ENCODE assay signal across 17 cellular contexts in the genomic region with DNA sequence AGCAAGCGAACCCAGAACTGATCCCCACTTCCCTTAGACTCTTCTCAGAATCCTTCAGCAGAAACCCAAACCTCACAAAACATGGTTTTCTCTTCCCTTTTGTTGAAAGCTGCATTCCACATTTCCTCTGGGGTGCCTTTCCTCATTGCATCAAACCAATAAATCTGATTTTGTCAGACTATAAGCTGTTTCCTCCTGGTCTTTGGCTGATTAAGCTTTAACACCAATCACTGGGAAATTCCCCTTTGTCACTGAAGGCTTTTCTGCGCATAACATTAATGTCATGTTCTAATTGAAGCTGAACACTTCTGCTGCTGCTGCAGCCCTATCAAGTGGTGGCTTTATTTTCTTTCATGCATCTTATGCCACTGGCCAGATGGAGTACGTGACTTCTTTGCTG.
A peak's percentile ranks its signal among the peaks of the same experiment; 100 is the strongest.
DNase-seq lines count a peak whose midpoint lies in the region; ATAC-seq, FAIRE-seq and TF ChIP-seq lines count a peak whose summit lies in the region.
"Had no signal": no experiment of that assay in that cellular context is flagged by ENCODE, and none has a peak within 500 bp of the region (broad histone marks: within the 10 kb centered on the region; RNA-seq: fewer than 3 reads in every experiment).

No MANE protein-coding gene starts in this region.

- FAIRE-seq in H1 (lab: Jason Lieb, UNC): no peak
- FAIRE-seq: K562 had no signal

- H3K4me3 Mint-ChIP-seq in stimulated activated naive B cell treated with anti-CD40 and anti-IgM and Interleukin-4, amounts not matched to agents 10 μg/mL and 1 μg/mL and 100 μg/mL, for 72 hours: no peak overlapping the region
- H3K4me3 Mint-ChIP-seq: B cell; CD4-positive, alpha-beta memory T cell had no signal

- no peak overlapping the region for H4K8ac ChIP-seq in H1 (ENCODE audit: extremely low read depth, insufficient read depth, low read length)

- POLR2A ChIA-PET in H1 (lab: Charles Lee; ENCODE audit: partially characterized antibody): no interaction called here
- POLR2A ChIA-PET in HEK293T (lab: Yijun Ruan, JAX): no interaction called here

- H3K14ac ChIP-seq in H1 (ENCODE audit: insufficient read length): no peak overlapping the region

- no peak overlapping the region for H4K91ac ChIP-seq in H1 (replicated peaks; ENCODE audit: insufficient read length, low read length)

- H3K4me1 Mint-ChIP-seq in stimulated activated naive B cell treated with anti-CD40 and anti-IgM and Interleukin-4, amounts not matched to agents 10 μg/mL and 1 μg/mL and 100 μg/mL, for 72 hours: no peaks in the 10 kb centered on the region

- H3K27me3 Mint-ChIP-seq in stimulated activated naive B cell treated with anti-CD40 and anti-IgM and Interleukin-4, amounts not matched to agents 10 μg/mL and 1 μg/mL and 100 μg/mL, for 72 hours: peaks cover 0 to 4% of the 10 kb centered on the region in 2 donors

- H3K9me3 ChIP-seq in H1 (ENCODE audit: insufficient read depth in 2 of 2, low read depth in 1 of 2, low read length in 1 of 2) (no peaks in the 10 kb centered on the region), thyroid gland (no peaks in the 10 kb centered on the region)
- H3K9me3 ChIP-seq: SJSA1 had no signal

- no peak overlapping the region for H3K56ac ChIP-seq in H1 (replicated peaks; ENCODE audit: insufficient read length, low read depth, low read length)

- H2BK20ac ChIP-seq in H1 (ENCODE audit: low read length): no peak overlapping the region

- no peaks in the 10 kb centered on the region for H4K20me1 ChIP-seq in H1 (replicated peaks in 1 of 2; ENCODE audit: control insufficient read depth in 1 of 2, insufficient read depth in 2 of 2, low read length in 2 of 2)

- H3K23ac ChIP-seq in H1 (ENCODE audit: insufficient read length): no peak overlapping the region

- no peak overlapping the region for H2BK15ac ChIP-seq in H1 (ENCODE audit: low read length)

- ATAC-seq in GM18868 (IDR thresholded peaks at IDR 0.05; ENCODE audit: unreplicated experiment): peak; percentile 47
- peak; percentile 34 to 46 for ATAC-seq in stimulated activated naive B cell treated with anti-CD40 and anti-IgM and Interleukin-4, amounts not matched to agents 10 μg/mL and 1 μg/mL and 100 μg/mL, for 72 hours (replicated peaks)
- no peak for ATAC-seq in HG03521 (IDR thresholded peaks at IDR 0.05; ENCODE audit: unreplicated experiment)
- ATAC-seq: K562 had no signal

- H2BK5ac ChIP-seq in H1 (ENCODE audit: low read depth, low read length): no peak overlapping the region

- no peaks in the 10 kb centered on the region for H3K36me3 Mint-ChIP-seq in stimulated activated naive B cell treated with anti-CD40 and anti-IgM and Interleukin-4, amounts not matched to agents 10 μg/mL and 1 μg/mL and 100 μg/mL, for 72 hours
- H3K36me3 Mint-ChIP-seq: CD4-positive, alpha-beta memory T cell had no signal

- TF ChIP-seq EP300 in H1 (IDR thresholded peaks at IDR 0.05; ENCODE audit: borderline replicate concordance in 1 of 2, low read depth in 2 of 2, low read length in 2 of 2): no peak

- H3K4me3 ChIP-seq in H1 (ENCODE audit: extremely low read depth in 1 of 4, insufficient read depth in 2 of 4, low read depth in 3 of 4, low read length in 4 of 4): no peak overlapping the region
- H3K4me3 ChIP-seq in thyroid gland (replicated peaks in 1 of 3): no peak overlapping the region
- H3K4me3 ChIP-seq: K562, SJSA1 had no signal

- no peak overlapping the region for H3K4me2 ChIP-seq in H1 (ENCODE audit: insufficient read depth in 1 of 2, low read depth in 2 of 2, low read length in 2 of 2)

- H3K23me2 ChIP-seq in H1 (ENCODE audit: low read depth, low read length): no peaks in the 10 kb centered on the region

- H3K27me3 ChIP-seq in H1 (replicated peaks in 1 of 4; ENCODE audit: control insufficient read depth in 3 of 4, extremely low read depth in 1 of 4, insufficient read depth in 3 of 4, low read length in 3 of 4): no peaks in the 10 kb centered on the region
- no peaks in the 10 kb centered on the region for H3K27me3 ChIP-seq in thyroid gland
- H3K27me3 ChIP-seq: SJSA1 had no signal

- no peak overlapping the region for H4K5ac ChIP-seq in H1 (ENCODE audit: insufficient read length, low read depth, low read length)

- TF ChIP-seq CTCF in H1 (IDR thresholded peaks at IDR 0.05; ENCODE audit: control extremely low read depth in 1 of 3, insufficient read depth in 1 of 3, low read depth in 1 of 3, low read length in 3 of 3) (no peak), thyroid gland (IDR thresholded peaks at IDR 0.05) (no peak)

- H3K4me1 ChIP-seq in H1 (replicated peaks in 1 of 4; ENCODE audit: control insufficient read depth in 3 of 4, insufficient read depth in 4 of 4, low read length in 3 of 4) (no peaks in the 10 kb centered on the region), thyroid gland (no peaks in the 10 kb centered on the region)
- H3K4me1 ChIP-seq: SJSA1 had no signal

- intact Hi-C loops in thyroid gland (cut with DNase I): no loop called here

- no peaks in the 10 kb centered on the region for H3K79me1 ChIP-seq in H1 (ENCODE audit: low read depth, low read length)

- no peak overlapping the region for H3K27ac ChIP-seq in H1 (ENCODE audit: low read depth, low read length)
- no peak overlapping the region for H3K27ac ChIP-seq in thyroid gland
- H3K27ac ChIP-seq: SJSA1 had no signal

- H3K9ac ChIP-seq in H1 (replicated peaks in 1 of 4; ENCODE audit: extremely low read depth in 1 of 4, low read depth in 3 of 4, low read length in 3 of 4): no peak overlapping the region

- H3K9me3 Mint-ChIP-seq in stimulated activated naive B cell treated with anti-CD40 and anti-IgM and Interleukin-4, amounts not matched to agents 10 μg/mL and 1 μg/mL and 100 μg/mL, for 72 hours: no peaks in the 10 kb centered on the region

- peak; percentile 52 for DNase-seq in NOMO-1 treated with DMSO at 0.1 percent for 48 hours (lab: John Stamatoyannopoulos, UW; ENCODE audit: unreplicated experiment)
- no peak for DNase-seq in H1 (ENCODE audit: low read depth in 1 of 2, low spot score in 2 of 2)
- no peak for DNase-seq in stimulated activated naive B cell treated with anti-CD40 and anti-IgM and Interleukin-4, amounts not matched to agents 10 μg/mL and 1 μg/mL and 100 μg/mL, for 72 hours
- DNase-seq in HEK293T (ENCODE audit: extremely low spot score): no peak
- DNase-seq in thyroid gland: no peak
- DNase-seq: Calu3; CD4-positive, alpha-beta memory T cell; DMS79; NCI-H1436; NCI-H2029; NCI-H2171 treated with DMSO at 0.1 percent for 48 hours; NCI-H510A had no signal

- H2AK5ac ChIP-seq in H1 (ENCODE audit: low read depth, low read length): no peak overlapping the region

- no peak overlapping the region for H3K18ac ChIP-seq in H1 (ENCODE audit: extremely low read depth, low read length)

- TF ChIP-seq POLR2A in H1 (IDR thresholded peaks at IDR 0.05; ENCODE audit: control extremely low read depth in 1 of 2, low read depth in 2 of 2, low read length in 2 of 2): no peak
- TF ChIP-seq POLR2A in thyroid gland (IDR thresholded peaks at IDR 0.05): no peak

- no peaks in the 10 kb centered on the region for H3K79me2 ChIP-seq in H1 (ENCODE audit: control insufficient read depth in 1 of 2, insufficient read depth in 2 of 2, low read length in 2 of 2)

- no peak for TF ChIP-seq RAD21 in H1 (IDR thresholded peaks at IDR 0.05 in 1 of 2, conservative IDR thresholded peaks at IDR 0.05 in 1 of 2; ENCODE audit: low read depth in 2 of 2, low read length in 2 of 2)

- peak overlapping the region; percentile 63 for H2AFZ ChIP-seq in H1 (ENCODE audit: low read length)

- H2BK120ac ChIP-seq in H1 (replicated peaks; ENCODE audit: low read depth, low read length): no peak overlapping the region

- no peak overlapping the region for H3K27ac Mint-ChIP-seq in stimulated activated naive B cell treated with anti-CD40 and anti-IgM and Interleukin-4, amounts not matched to agents 10 μg/mL and 1 μg/mL and 100 μg/mL, for 72 hours
- H3K27ac Mint-ChIP-seq: B cell; CD4-positive, alpha-beta memory T cell had no signal

- H3K36me3 ChIP-seq in H1 (ENCODE audit: control insufficient read depth in 2 of 4, insufficient read depth in 4 of 4, low read length in 3 of 4) (no peaks in the 10 kb centered on the region), thyroid gland (no peaks in the 10 kb centered on the region)
- H3K36me3 ChIP-seq: SJSA1 had no signal

- CTCF ChIA-PET in H1 (lab: Charles Lee; ENCODE audit: partially characterized antibody): interaction anchor here (1.3 kb wide), 1 partner anchor 39 kb away, joined by 4 read pairs; no protein-coding TSS in a partner anchor
- CTCF ChIA-PET in HEK293T (lab: Yijun Ruan, JAX): interaction anchor here (1.0 kb wide), 1 partner anchor 25 kb away, joined by 3 read pairs; no protein-coding TSS in a partner anchor

- no peak overlapping the region for H3K4ac ChIP-seq in H1 (replicated peaks; ENCODE audit: insufficient read length, low read depth, low read length)

- no peak overlapping the region for H2BK12ac ChIP-seq in H1 (ENCODE audit: low read depth, low read length)

- 93% methylated on average over 3 of the region's 3 CpGs; no CpG with 5 or more reads in 1 of the 2 experiments for WGBS in H1 (ENCODE audit: extremely low coverage in 1 of 2, insufficient coverage in 1 of 2, insufficient read length in 1 of 2, insufficient replicate concordance in 2 of 2, low coverage in 1 of 2, low lambda C conversion rate in 2 of 2, missing lambda C conversion rate in 1 of 2), 2 experiments
- 70 to 88% methylated on average over 3 of the region's 3 CpGs for WGBS in thyroid gland, 2 donors

TF ChIP-seq in H1, 55 proteins besides CTCF, POLR2A, EP300 and RAD21 (continues in another document):
- TF ChIP-seq HDAC2 (IDR thresholded peaks at IDR 0.05; ENCODE audit: borderline replicate concordance in 1 of 2, low read depth in 2 of 2, low read length in 2 of 2) (no peak), CREB1 (IDR thresholded peaks at IDR 0.05) (no peak), TAF7 (optimal IDR thresholded peaks at IDR 0.05; ENCODE audit: borderline replicate concordance, low read depth, low read length) (no peak), BACH1 (IDR thresholded peaks at IDR 0.05; ENCODE audit: low read length) (no peak), PHF8 (conservative IDR thresholded peaks at IDR 0.05; ENCODE audit: low read depth, low read length) (no peak), FOSL1 (IDR thresholded peaks at IDR 0.05; ENCODE audit: insufficient read depth, low read depth, low read length) (no peak), EGR1 (IDR thresholded peaks at IDR 0.05; ENCODE audit: borderline replicate concordance, low read depth, low read length) (no peak)

TF ChIP-seq in HEK293T, 16 proteins besides CTCF, POLR2A, EP300 and RAD21:
- TF ChIP-seq ZNF384 (IDR thresholded peaks at IDR 0.05): no peak
